ENCODE assay signal across 9 cellular contexts in the genomic region with DNA sequence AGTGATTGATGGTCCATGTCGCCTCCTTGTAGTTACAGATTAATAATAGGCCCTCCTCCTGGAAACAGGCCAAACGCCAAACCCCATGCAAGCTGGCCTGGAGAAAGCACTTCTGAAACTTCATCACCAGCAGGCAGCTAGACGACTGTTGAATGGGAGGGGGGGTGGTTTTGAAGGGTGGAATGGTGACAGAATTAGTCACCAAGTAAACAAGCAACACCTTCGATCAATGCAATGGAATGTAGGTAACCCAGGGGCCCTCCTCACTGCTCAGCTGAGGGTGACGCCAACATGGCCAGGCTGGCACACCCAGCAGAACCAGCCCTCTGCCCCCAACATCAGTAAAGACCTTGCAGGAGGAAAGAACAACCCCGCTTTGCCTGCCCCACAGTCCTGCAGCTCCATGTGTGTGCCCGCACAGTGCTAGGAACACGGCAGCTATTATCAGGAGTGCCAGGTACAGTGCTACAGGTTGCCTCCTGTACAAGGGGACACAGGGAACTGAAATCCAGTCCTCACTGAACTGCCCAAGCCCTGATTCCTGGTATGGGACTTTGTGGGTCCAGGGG. TPM values are rescaled to one million over a fixed set of nuclear protein-coding genes. Genes with fewer than 3 reads are reported as not detected.
DNase-seq lines count a peak whose midpoint lies in the region; ATAC-seq and TF ChIP-seq lines count a peak whose summit lies in the region.
"Had no signal": no experiment of that assay in that cellular context is flagged by ENCODE, and none has a peak within 500 bp of the region (broad histone marks: within the 10 kb centered on the region; RNA-seq: fewer than 3 reads in every experiment).

No MANE protein-coding gene starts in this region.

- peak overlapping the region; percentile 44 for H3K27ac ChIP-seq in PC-3 (ENCODE audit: low read length)
- H3K27ac ChIP-seq in uterus: no peak overlapping the region

- H3K9me3 Mint-ChIP-seq in osteocyte (ENCODE audit: unreplicated experiment): no peaks in the 10 kb centered on the region
- H3K9me3 Mint-ChIP-seq: central memory CD8-positive, alpha-beta T cell had no signal

- no peaks in the 10 kb centered on the region for H3F3A ChIP-seq in PC-3 (ENCODE audit: low read length, unreplicated experiment)

- TF ChIP-seq POLR2A in uterus (IDR thresholded peaks at IDR 0.05): no peak

- intact Hi-C loops in PC-3 (cut with micrococcal nuclease): loop anchor here (1.0 to 10.0 kb wide), 5 partner anchors 18 to 333 kb away; no protein-coding TSS in a partner anchor
- intact Hi-C loops in left colon (cut with DNase I, micrococcal nuclease): loop anchor here in 1 of 2 donors (10.0 kb wide), 1 partner anchor 123 kb away; no protein-coding TSS in a partner anchor
- intact Hi-C loops in uterus (cut with DNase I; ENCODE audit: low total_unique reads): no loop called here

- H3K4me3 ChIP-seq in PC-3 (ENCODE audit: low read length) (peak overlapping the region; percentile 32; the same call in 1 of the 2 replicates), uterus (no peak overlapping the region)

- H3K36me3 ChIP-seq in PC-3 (ENCODE audit: low read depth, low read length): no peaks in the 10 kb centered on the region
- no peaks in the 10 kb centered on the region for H3K36me3 ChIP-seq in uterus

- H3K27me3 Mint-ChIP-seq in osteocyte (ENCODE audit: unreplicated experiment): no peaks in the 10 kb centered on the region
- H3K27me3 Mint-ChIP-seq: central memory CD8-positive, alpha-beta T cell had no signal

- no peaks in the 10 kb centered on the region for H3K9me2 ChIP-seq in PC-3 (replicated peaks; ENCODE audit: low read length)

- no peak overlapping the region; the same call in 1 of the 2 replicates for H3K9ac ChIP-seq in PC-3 (ENCODE audit: low read length)

- H3K9me3 ChIP-seq in PC-3 (ENCODE audit: low read length): no peaks in the 10 kb centered on the region
- no peaks in the 10 kb centered on the region for H3K9me3 ChIP-seq in uterus

- DNase-seq in PC-3 (peak; percentile 100), left colon (peak; percentile 80 to 93), uterus (no peak), NCI-H187 (lab: John Stamatoyannopoulos, UW) (no peak), osteocyte (ENCODE audit: extremely low spot score, unreplicated experiment) (no peak)
- DNase-seq in activated naive CD4-positive, alpha-beta T cell (lab: John Stamatoyannopoulos, UW): no peak

- H3K4me1 Mint-ChIP-seq in osteocyte (ENCODE audit: unreplicated experiment): no peaks in the 10 kb centered on the region

- H4K20me1 ChIP-seq in PC-3 (ENCODE audit: low read length): no peaks in the 10 kb centered on the region

- no peaks in the 10 kb centered on the region for H3K27me3 ChIP-seq in PC-3 (ENCODE audit: low read length)
- no peaks in the 10 kb centered on the region for H3K27me3 ChIP-seq in uterus

- TF ChIP-seq CTCF in PC-3 (conservative IDR thresholded peaks at IDR 0.05; ENCODE audit: low read depth, low read length) (no peak), uterus (IDR thresholded peaks at IDR 0.05) (no peak), osteocyte (IDR thresholded peaks at IDR 0.05) (no peak)

- H3K27ac Mint-ChIP-seq in osteocyte (ENCODE audit: unreplicated experiment): no peak overlapping the region

- peak overlapping the region; percentile 72 for H3K4me2 ChIP-seq in PC-3 (ENCODE audit: low read length)

- H2AFZ ChIP-seq in PC-3 (ENCODE audit: low read length): peak overlapping the region; percentile 48

- peak; percentile 51 for ATAC-seq in GM18867 (IDR thresholded peaks at IDR 0.05; ENCODE audit: unreplicated experiment)
- ATAC-seq in HG02938 (IDR thresholded peaks at IDR 0.05; ENCODE audit: unreplicated experiment): peak; percentile 64
- peak; percentile 93 for ATAC-seq in PC-3
- peak; percentile 75 for ATAC-seq in left colon

- CTCF ChIA-PET in PC-3 (lab: Charles Lee): interaction anchor here (0.7 to 1.4 kb wide), 3 partner anchors 29 to 140 kb away, joined by 3 to 5 read pairs (median 4); a partner anchor contains a TSS

- H3K4me1 ChIP-seq in PC-3 (ENCODE audit: insufficient read depth, low read length): peaks cover 45% of the 10 kb centered on the region
- no peaks in the 10 kb centered on the region for H3K4me1 ChIP-seq in uterus

- H3K4me3 Mint-ChIP-seq in osteocyte (ENCODE audit: unreplicated experiment): no peak overlapping the region
- H3K4me3 Mint-ChIP-seq: central memory CD8-positive, alpha-beta T cell had no signal

- BruUV-seq in PC-3 (replicated peaks; lab: Mats Ljungman, UMichigan): no TSS peak

- POLR2A ChIA-PET in PC-3 (lab: Charles Lee; ENCODE audit: unreplicated experiment): no interaction called here

- no peaks in the 10 kb centered on the region for H3K79me2 ChIP-seq in PC-3 (ENCODE audit: low read length)

- no peaks in the 10 kb centered on the region for H3K36me3 Mint-ChIP-seq in osteocyte (ENCODE audit: unreplicated experiment)

RNA-seq across cellular contexts. Expression of a gene that starts 2.7 kb away (rescaled TPM):
- total RNA-seq in PC-3 (2014; rRNA removed) (0.18 and 0.35 TPM in 2 replicates), left colon (100 to 1,000 TPM; 149 to 152 TPM), uterus (under 1 TPM in 2 of 4 donors, not detected in 2; 0.29 to 0.83 TPM), osteocyte (not detected in 2 replicates)

Comparison
In these comparisons a context has a peak if more than half of its experiments do, and no peak if none do; other contexts are left out.
1. DNase-seq: peak in PC-3 (single experiment) and left colon (2 of 2); none in uterus (0 of 2), NCI-H187 (0 of 2), osteocyte (single experiment) and activated naive CD4-positive, alpha-beta T cell (0 of 4).
2. RNA of a gene that starts 2.7 kb away (total RNA-seq): 149 to 152 TPM in left colon; 0.29 to 0.83 TPM in uterus, 0.18 to 0.35 TPM in PC-3 and not detected in osteocyte; every median in the first group is over 10 times any median in the second.
3. Peak in every context shown above with its lines, with median percentiles within 50 percentile points of each other: ATAC-seq.